19 cellular contexts compared by ENCODE assay signal in the genomic region with DNA sequence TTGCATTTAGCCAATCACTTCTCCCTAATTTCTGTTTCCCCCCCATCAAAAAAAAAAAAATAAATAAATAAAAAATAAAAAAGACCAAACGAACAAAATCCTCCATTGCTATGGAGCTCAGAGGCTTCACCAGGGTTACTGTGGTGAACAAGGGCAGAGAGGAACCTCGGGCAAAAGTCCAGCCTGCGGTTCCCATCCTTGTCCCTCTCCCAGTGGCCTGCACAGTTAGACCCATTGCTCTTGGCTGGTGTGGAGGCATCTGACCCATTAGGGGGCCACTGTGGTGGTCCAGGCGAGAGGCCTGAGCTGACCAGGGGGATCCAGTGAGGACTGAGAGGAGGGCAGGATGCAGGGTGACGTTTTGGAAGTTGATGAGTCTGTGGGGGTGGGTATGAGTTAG. TPM values are rescaled to one million over a fixed set of nuclear protein-coding genes. Genes with fewer than 3 reads are reported as not detected.
DNase-seq lines count a peak whose midpoint lies in the region; TF ChIP-seq lines count a peak whose summit lies in the region.
"Had no signal": no experiment of that assay in that cellular context is flagged by ENCODE, and none has a peak within 500 bp of the region (broad histone marks: within the 10 kb centered on the region; RNA-seq: fewer than 3 reads in every experiment).

No MANE protein-coding gene starts in this region.

- peak overlapping the region; percentile 60 for H3K27ac Mint-ChIP-seq in chondrocyte (ENCODE audit: unreplicated experiment)
- H3K27ac Mint-ChIP-seq in endodermal cell, result no peak overlapping the region
- H3K27ac Mint-ChIP-seq: CD4-positive, CD25-positive, alpha-beta regulatory T cell; GM23338 had no signal

- H3K9me3 Mint-ChIP-seq in chondrocyte (ENCODE audit: low read depth), result no peaks in the 10 kb centered on the region
- no peaks in the 10 kb centered on the region for H3K9me3 Mint-ChIP-seq in endodermal cell
- H3K9me3 Mint-ChIP-seq: GM23338 had no signal

- H3K4me3 ChIP-seq in HEK293 (ENCODE audit: low read depth, low read length) (no peak overlapping the region), muscle layer of duodenum (ENCODE audit: low read depth in 1 of 2, low read length in 2 of 2) (no peak overlapping the region), spleen (no peak overlapping the region), endodermal cell (ENCODE audit: low read length) (no peak overlapping the region)
- H3K4me3 ChIP-seq: A549, GM23338, MG63 had no signal

- H3K36me3 ChIP-seq in HEK293 (ENCODE audit: control insufficient read depth in 2 of 2, insufficient read depth in 1 of 2, low read length in 2 of 2) (no peaks in the 10 kb centered on the region), muscle layer of duodenum (ENCODE audit: control insufficient read depth in 1 of 2, insufficient read depth in 2 of 2, low read length in 2 of 2) (no peaks in the 10 kb centered on the region), spleen (no peaks in the 10 kb centered on the region), endodermal cell (ENCODE audit: control insufficient read depth, insufficient read depth, low read length) (no peaks in the 10 kb centered on the region)
- H3K36me3 ChIP-seq: MG63 had no signal

- CTCF ChIA-PET in HEK293 (lab: Yijun Ruan, JAX), result no interaction called here

- peaks cover 4% of the 10 kb centered on the region; the same call in 1 of the 2 replicates for H3K4me1 ChIP-seq in HEK293 (ENCODE audit: control insufficient read depth, insufficient read depth, low read length)
- peaks cover 19 to 26% of the 10 kb centered on the region in 2 donors for H3K4me1 ChIP-seq in muscle layer of duodenum (ENCODE audit: control insufficient read depth in 1 of 2, insufficient read depth in 2 of 2, low read length in 2 of 2)
- peaks cover 0 to 58% (median 21%) of the 10 kb centered on the region in 6 donors for H3K4me1 ChIP-seq in spleen
- H3K4me1 ChIP-seq in endodermal cell (ENCODE audit: control insufficient read depth, insufficient read depth, low read length), result peaks cover 3% of the 10 kb centered on the region
- H3K4me1 ChIP-seq: A549 had no signal

- no peak for TF ChIP-seq CTCF in HEK293 (tag by site-specific recombination; IDR thresholded peaks at IDR 0.05)
- TF ChIP-seq CTCF in chondrocyte (IDR thresholded peaks at IDR 0.05), result no peak
- no peak for TF ChIP-seq CTCF in spleen (IDR thresholded peaks at IDR 0.05 in 8 of 11, conservative IDR thresholded peaks at IDR 0.05 in 3 of 11)
- no peak for TF ChIP-seq CTCF in endodermal cell (conservative IDR thresholded peaks at IDR 0.05)

- 70 to 83% (median 82%) methylated on average over 5 of the region's 5 CpGs for WGBS in spleen, 5 donors
- 90% methylated on average over 5 of the region's 5 CpGs for WGBS in endodermal cell (ENCODE audit: insufficient coverage in 1 of 2, insufficient read length in 1 of 2), 2 experiments

- H3K4me1 Mint-ChIP-seq in chondrocyte (ENCODE audit: low read depth), result peaks cover 90% of the 10 kb centered on the region
- H3K4me1 Mint-ChIP-seq in endodermal cell, result peaks cover 23% of the 10 kb centered on the region
- H3K4me1 Mint-ChIP-seq: CD4-positive, CD25-positive, alpha-beta regulatory T cell had no signal

- no peaks in the 10 kb centered on the region for H3K27me3 ChIP-seq in muscle layer of duodenum (ENCODE audit: low read depth, low read length)
- H3K27me3 ChIP-seq in spleen (replicated peaks in 1 of 7), result no peaks in the 10 kb centered on the region
- no peaks in the 10 kb centered on the region for H3K27me3 ChIP-seq in endodermal cell (ENCODE audit: control insufficient read depth, insufficient read depth, low read length, poor library complexity, severe bottlenecking)
- H3K27me3 ChIP-seq: MG63 had no signal

- POLR2A ChIA-PET in HEK293 (lab: Yijun Ruan, JAX), result no interaction called here

- no peaks in the 10 kb centered on the region for H3K27me3 Mint-ChIP-seq in chondrocyte (ENCODE audit: low read depth)
- peaks cover 9% of the 10 kb centered on the region for H3K27me3 Mint-ChIP-seq in endodermal cell (ENCODE audit: insufficient read depth)
- H3K27me3 Mint-ChIP-seq: CD4-positive, CD25-positive, alpha-beta regulatory T cell had no signal

- no peak for DNase-seq in chondrocyte (ENCODE audit: low spot score)
- DNase-seq in spleen, result peak; percentile 39
- DNase-seq in endodermal cell, result no peak
- no peak for DNase-seq in AG20443 (ENCODE audit: low spot score)
- DNase-seq in middle frontal gyrus (ENCODE audit: extremely low spot score, low spot score), result no peak
- no peak for DNase-seq in NCI-H526 (lab: John Stamatoyannopoulos, UW)
- DNase-seq: Calu3; CD4-positive, CD25-positive, alpha-beta regulatory T cell; DMS79; MG63; NCI-H1417; NCI-H1930; NCI-H2171; NCI-H446 treated with DMSO at 0.1 percent for 48 hours; SHP77 treated with DMSO at 0.1 percent for 48 hours had no signal

- TF ChIP-seq POLR2A in spleen (IDR thresholded peaks at IDR 0.05), result no peak

- peaks cover 2% of the 10 kb centered on the region for H3K36me3 Mint-ChIP-seq in chondrocyte (ENCODE audit: low read depth)
- no peaks in the 10 kb centered on the region for H3K36me3 Mint-ChIP-seq in endodermal cell (ENCODE audit: low read depth)
- H3K36me3 Mint-ChIP-seq: CD4-positive, CD25-positive, alpha-beta regulatory T cell had no signal

- H3K9ac ChIP-seq in endodermal cell (ENCODE audit: extremely low read depth, low read length, poor library complexity, severe bottlenecking), result no peak overlapping the region

- no peak overlapping the region for H3K4me3 Mint-ChIP-seq in chondrocyte (ENCODE audit: unreplicated experiment)
- H3K4me3 Mint-ChIP-seq in endodermal cell, result no peak overlapping the region
- H3K4me3 Mint-ChIP-seq: CD4-positive, CD25-positive, alpha-beta regulatory T cell; GM23338 had no signal

- H3K27ac ChIP-seq in HEK293 (ENCODE audit: extremely low read depth, low read depth, low read length) (no peak overlapping the region), muscle layer of duodenum (ENCODE audit: low read length) (peak overlapping the region; percentile 56), spleen (no peak overlapping the region), endodermal cell (ENCODE audit: low read depth, low read length) (no peak overlapping the region)
- H3K27ac ChIP-seq: A549 had no signal

- intact Hi-C loops in spleen (cut with DNase I; ENCODE audit: low total_unique reads), result no loop called here

- H3K9me3 ChIP-seq in HEK293 (ENCODE audit: control insufficient read depth, insufficient read depth, low read depth, low read length), result no peaks in the 10 kb centered on the region
- no peaks in the 10 kb centered on the region for H3K9me3 ChIP-seq in muscle layer of duodenum (ENCODE audit: control insufficient read depth in 1 of 2, low read length in 2 of 2)
- no peaks in the 10 kb centered on the region for H3K9me3 ChIP-seq in spleen
- no peaks in the 10 kb centered on the region for H3K9me3 ChIP-seq in endodermal cell (ENCODE audit: control insufficient read depth, low read length)
- H3K9me3 ChIP-seq: A549, MG63 had no signal

TF ChIP-seq in HEK293, 187 proteins besides CTCF, POLR2A, EP300 and RAD21:
- 0 out of 2 replicates have a peak, but pooled peaks have one; percentile 15 for TF ChIP-seq GLIS2 (tag by site-specific recombination; IDR thresholded peaks at IDR 0.05)
- TF ChIP-seq ZNF48 (tag by site-specific recombination; IDR thresholded peaks at IDR 0.05), result no peak
- no peak for TF ChIP-seq ZBTB10 (tag by site-specific recombination; IDR thresholded peaks at IDR 0.05)

RNA-seq across cellular contexts. Expression of gene CORO2B, which starts 18.8 kb away (rescaled TPM):
- total RNA-seq in chondrocyte (79.4 to 123 TPM (median 82.5 TPM) in 3 replicates), spleen (1 to 10 TPM; 1.5 to 8.8 (median 4.5) TPM), endodermal cell (1 to 10 TPM; 1.1 to 1.2 TPM)
- 1 to 10 TPM in 2 of 3 donors, under 1 TPM in 1; 0.93 to 2.4 (median 1.2) TPM for polyA plus RNA-seq in spleen
- 13.0 TPM for polyA plus RNA-seq in endodermal cell (2013, experiment 1 of 2)
- 12.1 TPM for polyA plus RNA-seq in endodermal cell (2013, experiment 2 of 2)
- total RNA-seq: CD4-positive, CD25-positive, alpha-beta regulatory T cell had no signal
- polyA plus RNA-seq: CD4-positive, CD25-positive, alpha-beta regulatory T cell had no signal
